8 cellular contexts compared by ENCODE assay signal in the genomic region with DNA sequence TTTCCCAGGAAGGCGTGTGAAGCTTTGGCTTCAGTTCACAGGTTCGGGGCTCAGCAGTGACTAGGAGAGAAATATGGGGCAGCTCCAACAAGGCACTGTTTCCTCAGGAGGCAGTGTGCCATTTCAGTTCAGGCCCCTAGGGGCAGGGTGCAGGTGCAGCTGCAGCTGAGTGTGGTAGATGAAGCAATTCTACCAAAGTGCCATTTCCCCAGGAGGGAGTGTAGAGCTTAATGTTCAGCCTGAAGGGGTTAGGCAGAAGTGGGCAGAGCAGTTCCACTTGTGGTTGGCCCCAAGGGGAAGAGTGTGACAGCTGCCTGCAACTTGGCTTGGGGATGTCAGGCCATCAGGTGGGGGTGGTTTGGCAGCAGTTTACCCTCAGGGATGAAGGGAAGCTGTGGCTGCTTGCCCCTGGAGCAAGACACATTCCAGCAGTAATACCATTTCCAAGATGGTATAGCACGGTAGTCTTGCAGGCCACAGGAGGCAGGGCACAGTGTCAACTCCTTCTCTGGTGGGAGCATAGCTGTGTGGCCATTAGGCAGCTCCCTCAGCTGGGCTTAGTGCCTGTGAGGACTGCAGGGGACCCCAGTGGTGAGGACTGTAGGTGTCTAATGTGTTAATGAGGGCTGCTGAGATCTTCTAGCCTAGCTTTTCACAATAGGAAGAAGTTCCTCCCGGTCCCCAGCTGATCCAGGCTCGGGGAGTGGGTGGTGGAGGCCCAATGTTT. TPM values are rescaled to one million over a fixed set of nuclear protein-coding genes. Genes with fewer than 3 reads are reported as not detected.
DNase-seq lines count a peak whose midpoint lies in the region; ATAC-seq and TF ChIP-seq lines count a peak whose summit lies in the region.
"Had no signal": no experiment of that assay in that cellular context is flagged by ENCODE, and none has a peak within 500 bp of the region (broad histone marks: within the 10 kb centered on the region; RNA-seq: fewer than 3 reads in every experiment).

No MANE protein-coding gene starts in this region.

- H3K27ac ChIP-seq in RWPE2 (ENCODE audit: poor library complexity, severe bottlenecking) (no peak overlapping the region), lower lobe of right lung (no peak overlapping the region)

- intact Hi-C loops in lower lobe of right lung (cut with DNase I): no loop called here

- peak; percentile 68 for TF ChIP-seq CTCF in GM12874 (IDR thresholded peaks at IDR 0.05; ENCODE audit: insufficient read depth, low read depth, low read length)
- peak; percentile 10 for TF ChIP-seq CTCF in RWPE2 (IDR thresholded peaks at IDR 0.05; ENCODE audit: poor library complexity, severe bottlenecking)
- TF ChIP-seq CTCF in lower lobe of right lung (IDR thresholded peaks at IDR 0.05): peak; percentile 38

- ATAC-seq in GM19468 (IDR thresholded peaks at IDR 0.05; ENCODE audit: extremely low read depth, unreplicated experiment) (peak; percentile 83), HG03457 (IDR thresholded peaks at IDR 0.05; ENCODE audit: unreplicated experiment) (peak; percentile 96), RWPE2 (ENCODE audit: low read depth) (peak; percentile 65; the same call in 2 of the 3 replicates), lower lobe of right lung (peak; percentile 65 to 85)

- no peaks in the 10 kb centered on the region for H3K4me1 ChIP-seq in RWPE2 (ENCODE audit: insufficient read depth, poor library complexity, severe bottlenecking)
- no peaks in the 10 kb centered on the region for H3K4me1 ChIP-seq in lower lobe of right lung

- no peaks in the 10 kb centered on the region for H3K27me3 ChIP-seq in RWPE2 (ENCODE audit: insufficient read depth, poor library complexity, severe bottlenecking)
- H3K27me3 ChIP-seq in lower lobe of right lung (ENCODE audit: low read depth): no peaks in the 10 kb centered on the region

- no peak overlapping the region for H3K4me3 ChIP-seq in RWPE2 (ENCODE audit: severe bottlenecking)
- H3K4me3 ChIP-seq in lower lobe of right lung: no peak overlapping the region

- no peaks in the 10 kb centered on the region for H3K9me3 ChIP-seq in RWPE2 (ENCODE audit: severe bottlenecking)
- H3K9me3 ChIP-seq in lower lobe of right lung: no peaks in the 10 kb centered on the region

- no peaks in the 10 kb centered on the region for H3K36me3 ChIP-seq in RWPE2 (ENCODE audit: low read depth)
- H3K36me3 ChIP-seq in lower lobe of right lung: no peaks in the 10 kb centered on the region

- DNase-seq in RWPE2 (ENCODE audit: low spot score): no peak
- DNase-seq in lower lobe of right lung: no peak
- DNase-seq in superior temporal gyrus (ENCODE audit: extremely low spot score): no peak
- no peak for DNase-seq in effector CD4-positive, alpha-beta T cell

RNA-seq across cellular contexts. Expression of gene RGSL1, which starts 34.7 kb away (rescaled TPM):
- total RNA-seq in lower lobe of right lung: not detected
- total RNA-seq: mononuclear cell had no signal

Comparison
In these comparisons a context has a peak if more than half of its experiments do, and no peak if none do; other contexts are left out.
1. CTCF ChIP-seq: peak in every context shown above with its lines; median percentile 68 in GM12874; 38 in lower lobe of right lung; 10 in RWPE2.